Comparison of ENCODE assay signal across 8 cellular contexts in genomic region chr11:27209562-27210005, GRCh38.
DNase-seq lines count a peak whose midpoint lies in the region; ATAC-seq and TF ChIP-seq lines count a peak whose summit lies in the region.

No MANE protein-coding gene starts in this region.

- H3K9me2 ChIP-seq in PC-9 (ENCODE audit: insufficient read depth), result no peaks in the 10 kb centered on the region

- peak; percentile 53 for DNase-seq in GM12865 (ENCODE audit: low read depth)
- DNase-seq in PC-9, result peak; percentile 79 to 95
- peak in 4 of 5 donors; percentile 21 to 76 (median 52) for DNase-seq in heart left ventricle
- DNase-seq in mucosa of gallbladder (ENCODE audit: low spot score), result no peak
- DNase-seq in T-helper 17 cell, result no peak
- DNase-seq in GF-D8 (lab: John Stamatoyannopoulos, UW), result no peak

- H3K4me2 ChIP-seq in PC-9, result peak overlapping the region; percentile 43

- H3K79me2 ChIP-seq in PC-9 (ENCODE audit: low read depth), result no peaks in the 10 kb centered on the region

- no peaks in the 10 kb centered on the region for H4K20me1 ChIP-seq in PC-9 (ENCODE audit: insufficient read depth)

- no peaks in the 10 kb centered on the region for H3K4me1 Mint-ChIP-seq in T-helper 17 cell

- H3K9me3 ChIP-seq in PC-9 (ENCODE audit: insufficient read depth, low read depth) (no peaks in the 10 kb centered on the region), heart left ventricle (no peaks in the 10 kb centered on the region), T-helper 17 cell (ENCODE audit: control insufficient read depth, low read length, poor library complexity, severe bottlenecking) (no peaks in the 10 kb centered on the region)

- TF ChIP-seq CTCF in GM12865 (IDR thresholded peaks at IDR 0.05; ENCODE audit: insufficient read depth, low read depth, low read length, missing control alignments), result no peak
- no peak for TF ChIP-seq CTCF in PC-9 (conservative IDR thresholded peaks at IDR 0.05)
- TF ChIP-seq CTCF in heart left ventricle (IDR thresholded peaks at IDR 0.05), result no peak

- H3K36me3 ChIP-seq in PC-9 (ENCODE audit: low read depth) (no peaks in the 10 kb centered on the region), heart left ventricle (no peaks in the 10 kb centered on the region)

- peaks cover 26% of the 10 kb centered on the region; the same call in 1 of the 2 replicates for H3F3A ChIP-seq in PC-9 (ENCODE audit: insufficient read depth, low read depth)

- CTCF ChIA-PET in PC-9 (lab: Charles Lee), result interaction anchor here (0.7 kb wide), 1 partner anchor 87 kb away, joined by 3 read pairs; no protein-coding TSS in a partner anchor

- TF ChIP-seq POLR2A in heart left ventricle (IDR thresholded peaks at IDR 0.05), result no peak

- H3K27ac Mint-ChIP-seq in T-helper 17 cell, result no peak overlapping the region

- peak overlapping the region; percentile 30 for H3K27ac ChIP-seq in PC-9
- H3K27ac ChIP-seq in heart left ventricle, result peak overlapping the region in 3 of 12 donors; percentile 1 to 47 (median 3)

- peaks cover 41% of the 10 kb centered on the region for H3K27me3 Mint-ChIP-seq in T-helper 17 cell

- H3K36me3 Mint-ChIP-seq in T-helper 17 cell (ENCODE audit: low read depth), result no peaks in the 10 kb centered on the region

- H3K4me1 ChIP-seq in PC-9 (replicated peaks; ENCODE audit: insufficient read depth) (peaks cover 52% of the 10 kb centered on the region), heart left ventricle (peaks cover 0 to 37% (median 11%) of the 10 kb centered on the region in 12 donors)

- H3K4me3 ChIP-seq in GM12865 (ENCODE audit: low read depth, low read length) (no peak overlapping the region), PC-9 (no peak overlapping the region), heart left ventricle (no peak overlapping the region)

- BruUV-seq in PC-9 (replicated peaks; lab: Mats Ljungman, UMichigan), result no TSS peak

- POLR2A ChIA-PET in PC-9 (lab: Charles Lee; ENCODE audit: unreplicated experiment), result interaction anchor here (0.6 to 0.7 kb wide), 2 partner anchors 15 to 176 kb away, joined by 3 to 6 read pairs; no protein-coding TSS in a partner anchor

- H3K4me3 Mint-ChIP-seq in T-helper 17 cell, result no peak overlapping the region

- intact Hi-C loops in PC-9 (cut with micrococcal nuclease; ENCODE audit: unreplicated experiment) (loop anchor here (2.0 to 10.0 kb wide), 3 partner anchors 75 to 261 kb away; no protein-coding TSS in a partner anchor), heart left ventricle (cut with DNase I) (loop anchor here in 2 of 10 donors (5.0 kb wide), 2 partner anchors 38 to 73 kb away; no protein-coding TSS in a partner anchor)

- ATAC-seq in HG03064 (IDR thresholded peaks at IDR 0.05; ENCODE audit: low read depth, unreplicated experiment) (peak; percentile 55), heart left ventricle (peak in 3 of 4 donors; percentile 64 to 92 (median 89)), HG03135 (IDR thresholded peaks at IDR 0.05; ENCODE audit: unreplicated experiment) (no peak), T-helper 17 cell (no peak)

- H3K27me3 ChIP-seq in PC-9 (ENCODE audit: insufficient read depth, low read depth), result no peaks in the 10 kb centered on the region
- H3K27me3 ChIP-seq in heart left ventricle, result no peaks in the 10 kb centered on the region

- H2AFZ ChIP-seq in PC-9, result no peak overlapping the region

Comparison
In these comparisons a context has a peak if more than half of its experiments do, and no peak if none do; other contexts are left out.
1. DNase-seq: peak in GM12865 (single experiment), PC-9 (2 of 2) and heart left ventricle (4 of 5); none in mucosa of gallbladder (single experiment), T-helper 17 cell (0 of 3) and GF-D8 (single experiment).
2. ATAC-seq: peak in HG03064 (single experiment) and heart left ventricle (3 of 4); none in HG03135 (single experiment) and T-helper 17 cell (single experiment).